1 cellular context compared by ENCODE assay signal in the genomic region with DNA sequence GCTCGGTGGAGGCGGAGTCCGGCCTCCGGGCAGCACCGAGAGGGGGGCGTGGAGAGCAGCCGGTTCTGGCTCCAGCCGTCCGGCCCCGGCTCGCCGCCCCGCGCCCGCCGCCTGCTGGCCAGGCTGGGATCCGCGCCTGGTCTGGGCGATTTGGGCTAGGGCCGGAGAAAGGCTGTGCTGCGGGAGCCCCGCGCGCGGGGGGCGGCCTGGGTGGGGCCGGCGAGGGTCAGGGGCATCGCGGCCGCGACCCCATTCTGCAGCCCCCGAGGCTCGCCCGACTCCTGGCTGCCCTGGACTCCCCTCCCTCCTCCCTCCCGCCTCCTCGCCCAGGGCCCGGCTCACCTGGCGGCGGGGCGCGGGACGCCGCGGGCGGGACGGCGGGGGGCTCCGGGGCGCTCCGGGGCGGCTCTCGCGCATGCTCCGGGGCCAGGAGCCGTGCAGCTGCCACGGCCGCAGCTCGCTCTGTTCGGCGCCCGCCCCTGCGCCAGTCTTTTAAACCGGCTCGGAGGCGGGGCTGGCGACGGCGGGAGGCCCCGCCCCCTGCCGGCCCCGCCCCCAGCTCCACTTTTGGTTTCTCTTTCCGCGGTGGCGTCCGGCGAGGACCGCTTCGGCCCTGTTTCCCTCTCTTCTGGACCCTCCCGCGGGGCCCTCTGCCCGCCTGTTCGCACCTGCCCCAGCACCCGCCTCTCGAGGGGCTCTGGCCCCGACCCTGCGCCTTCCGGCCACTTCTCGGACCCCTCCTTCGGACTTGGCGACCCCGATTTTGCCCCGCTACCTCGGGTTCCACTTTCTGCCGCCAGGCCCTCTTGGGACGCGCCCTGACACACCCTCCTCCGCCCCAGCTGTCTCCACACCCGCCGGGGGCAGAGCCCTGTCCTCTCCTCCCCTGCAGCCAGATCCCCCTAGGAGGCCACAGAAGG.
TF ChIP-seq lines count a peak whose summit lies in the region.

A gene with protein sequence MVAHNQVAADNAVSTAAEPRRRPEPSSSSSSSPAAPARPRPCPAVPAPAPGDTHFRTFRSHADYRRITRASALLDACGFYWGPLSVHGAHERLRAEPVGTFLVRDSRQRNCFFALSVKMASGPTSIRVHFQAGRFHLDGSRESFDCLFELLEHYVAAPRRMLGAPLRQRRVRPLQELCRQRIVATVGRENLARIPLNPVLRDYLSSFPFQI (minus strand): TSS at position 468 of the 920 bp plus-strand sequence. CDS start 726 bp downstream, outside the sequence.

TF ChIP-seq in HepG2, 621 proteins besides CTCF, POLR2A, EP300 and RAD21 (continued from another document and continues in another):
- TF ChIP-seq, protein P1, sequence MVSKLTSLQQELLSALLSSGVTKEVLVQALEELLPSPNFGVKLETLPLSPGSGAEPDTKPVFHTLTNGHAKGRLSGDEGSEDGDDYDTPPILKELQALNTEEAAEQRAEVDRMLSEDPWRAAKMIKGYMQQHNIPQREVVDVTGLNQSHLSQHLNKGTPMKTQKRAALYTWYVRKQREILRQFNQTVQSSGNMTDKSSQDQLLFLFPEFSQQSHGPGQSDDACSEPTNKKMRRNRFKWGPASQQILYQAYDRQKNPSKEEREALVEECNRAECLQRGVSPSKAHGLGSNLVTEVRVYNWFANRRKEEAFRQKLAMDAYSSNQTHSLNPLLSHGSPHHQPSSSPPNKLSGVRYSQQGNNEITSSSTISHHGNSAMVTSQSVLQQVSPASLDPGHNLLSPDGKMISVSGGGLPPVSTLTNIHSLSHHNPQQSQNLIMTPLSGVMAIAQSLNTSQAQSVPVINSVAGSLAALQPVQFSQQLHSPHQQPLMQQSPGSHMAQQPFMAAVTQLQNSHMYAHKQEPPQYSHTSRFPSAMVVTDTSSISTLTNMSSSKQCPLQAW (CRISPR knock-in tag; IDR thresholded peaks at IDR 0.05): peak; percentile 79; the same call in 1 of the 2 replicates
- TF ChIP-seq PITX1 (CRISPR knock-in tag; IDR thresholded peaks at IDR 0.05): peak; percentile 62; the same call in 1 of the 2 replicates
- peak; percentile 9; the same call in 1 of the 2 replicates for TF ChIP-seq ZKSCAN5 (CRISPR knock-in tag; IDR thresholded peaks at IDR 0.05)
- TF ChIP-seq, protein P2, sequence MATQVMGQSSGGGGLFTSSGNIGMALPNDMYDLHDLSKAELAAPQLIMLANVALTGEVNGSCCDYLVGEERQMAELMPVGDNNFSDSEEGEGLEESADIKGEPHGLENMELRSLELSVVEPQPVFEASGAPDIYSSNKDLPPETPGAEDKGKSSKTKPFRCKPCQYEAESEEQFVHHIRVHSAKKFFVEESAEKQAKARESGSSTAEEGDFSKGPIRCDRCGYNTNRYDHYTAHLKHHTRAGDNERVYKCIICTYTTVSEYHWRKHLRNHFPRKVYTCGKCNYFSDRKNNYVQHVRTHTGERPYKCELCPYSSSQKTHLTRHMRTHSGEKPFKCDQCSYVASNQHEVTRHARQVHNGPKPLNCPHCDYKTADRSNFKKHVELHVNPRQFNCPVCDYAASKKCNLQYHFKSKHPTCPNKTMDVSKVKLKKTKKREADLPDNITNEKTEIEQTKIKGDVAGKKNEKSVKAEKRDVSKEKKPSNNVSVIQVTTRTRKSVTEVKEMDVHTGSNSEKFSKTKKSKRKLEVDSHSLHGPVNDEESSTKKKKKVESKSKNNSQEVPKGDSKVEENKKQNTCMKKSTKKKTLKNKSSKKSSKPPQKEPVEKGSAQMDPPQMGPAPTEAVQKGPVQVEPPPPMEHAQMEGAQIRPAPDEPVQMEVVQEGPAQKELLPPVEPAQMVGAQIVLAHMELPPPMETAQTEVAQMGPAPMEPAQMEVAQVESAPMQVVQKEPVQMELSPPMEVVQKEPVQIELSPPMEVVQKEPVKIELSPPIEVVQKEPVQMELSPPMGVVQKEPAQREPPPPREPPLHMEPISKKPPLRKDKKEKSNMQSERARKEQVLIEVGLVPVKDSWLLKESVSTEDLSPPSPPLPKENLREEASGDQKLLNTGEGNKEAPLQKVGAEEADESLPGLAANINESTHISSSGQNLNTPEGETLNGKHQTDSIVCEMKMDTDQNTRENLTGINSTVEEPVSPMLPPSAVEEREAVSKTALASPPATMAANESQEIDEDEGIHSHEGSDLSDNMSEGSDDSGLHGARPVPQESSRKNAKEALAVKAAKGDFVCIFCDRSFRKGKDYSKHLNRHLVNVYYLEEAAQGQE (IDR thresholded peaks at IDR 0.05; ENCODE audit: borderline replicate concordance in 1 of 2, low read depth in 1 of 2, low read length in 2 of 2): peak in 1 of 2 experiments; percentile 71; a peak in 1 of 4 replicates
- TF ChIP-seq, protein P3, sequence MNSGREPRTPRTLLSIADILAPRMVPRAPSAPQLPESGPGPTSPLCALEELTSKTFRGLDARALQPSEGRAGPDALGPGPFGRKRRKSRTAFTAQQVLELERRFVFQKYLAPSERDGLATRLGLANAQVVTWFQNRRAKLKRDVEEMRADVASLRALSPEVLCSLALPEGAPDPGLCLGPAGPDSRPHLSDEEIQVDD (CRISPR knock-in tag; IDR thresholded peaks at IDR 0.05; ENCODE audit: borderline replicate concordance): peak; percentile 45; the same call in 1 of the 2 replicates
- TF ChIP-seq SRF (IDR thresholded peaks at IDR 0.05; ENCODE audit: low read depth, low read length): peak; percentile 85
- TF ChIP-seq NFATC3 (CRISPR knock-in tag; IDR thresholded peaks at IDR 0.05): no peak; the same call in 1 of the 2 replicates
- peak; percentile 67; the same call in 1 of the 2 replicates for TF ChIP-seq ZNF550 (CRISPR knock-in tag; IDR thresholded peaks at IDR 0.05; ENCODE audit: borderline replicate concordance)
- TF ChIP-seq ZC3H13 (CRISPR knock-in tag; IDR thresholded peaks at IDR 0.05): peak; percentile 84
- TF ChIP-seq, protein P4, sequence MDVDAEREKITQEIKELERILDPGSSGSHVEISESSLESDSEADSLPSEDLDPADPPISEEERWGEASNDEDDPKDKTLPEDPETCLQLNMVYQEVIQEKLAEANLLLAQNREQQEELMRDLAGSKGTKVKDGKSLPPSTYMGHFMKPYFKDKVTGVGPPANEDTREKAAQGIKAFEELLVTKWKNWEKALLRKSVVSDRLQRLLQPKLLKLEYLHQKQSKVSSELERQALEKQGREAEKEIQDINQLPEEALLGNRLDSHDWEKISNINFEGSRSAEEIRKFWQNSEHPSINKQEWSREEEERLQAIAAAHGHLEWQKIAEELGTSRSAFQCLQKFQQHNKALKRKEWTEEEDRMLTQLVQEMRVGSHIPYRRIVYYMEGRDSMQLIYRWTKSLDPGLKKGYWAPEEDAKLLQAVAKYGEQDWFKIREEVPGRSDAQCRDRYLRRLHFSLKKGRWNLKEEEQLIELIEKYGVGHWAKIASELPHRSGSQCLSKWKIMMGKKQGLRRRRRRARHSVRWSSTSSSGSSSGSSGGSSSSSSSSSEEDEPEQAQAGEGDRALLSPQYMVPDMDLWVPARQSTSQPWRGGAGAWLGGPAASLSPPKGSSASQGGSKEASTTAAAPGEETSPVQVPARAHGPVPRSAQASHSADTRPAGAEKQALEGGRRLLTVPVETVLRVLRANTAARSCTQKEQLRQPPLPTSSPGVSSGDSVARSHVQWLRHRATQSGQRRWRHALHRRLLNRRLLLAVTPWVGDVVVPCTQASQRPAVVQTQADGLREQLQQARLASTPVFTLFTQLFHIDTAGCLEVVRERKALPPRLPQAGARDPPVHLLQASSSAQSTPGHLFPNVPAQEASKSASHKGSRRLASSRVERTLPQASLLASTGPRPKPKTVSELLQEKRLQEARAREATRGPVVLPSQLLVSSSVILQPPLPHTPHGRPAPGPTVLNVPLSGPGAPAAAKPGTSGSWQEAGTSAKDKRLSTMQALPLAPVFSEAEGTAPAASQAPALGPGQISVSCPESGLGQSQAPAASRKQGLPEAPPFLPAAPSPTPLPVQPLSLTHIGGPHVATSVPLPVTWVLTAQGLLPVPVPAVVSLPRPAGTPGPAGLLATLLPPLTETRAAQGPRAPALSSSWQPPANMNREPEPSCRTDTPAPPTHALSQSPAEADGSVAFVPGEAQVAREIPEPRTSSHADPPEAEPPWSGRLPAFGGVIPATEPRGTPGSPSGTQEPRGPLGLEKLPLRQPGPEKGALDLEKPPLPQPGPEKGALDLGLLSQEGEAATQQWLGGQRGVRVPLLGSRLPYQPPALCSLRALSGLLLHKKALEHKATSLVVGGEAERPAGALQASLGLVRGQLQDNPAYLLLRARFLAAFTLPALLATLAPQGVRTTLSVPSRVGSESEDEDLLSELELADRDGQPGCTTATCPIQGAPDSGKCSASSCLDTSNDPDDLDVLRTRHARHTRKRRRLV (CRISPR knock-in tag; IDR thresholded peaks at IDR 0.05): peak; percentile 54; the same call in 1 of the 2 replicates
- TF ChIP-seq FOXP1 (IDR thresholded peaks at IDR 0.05): no peak
- no peak; the same call in 1 of the 2 replicates for TF ChIP-seq FOXP1 (CRISPR knock-in tag; IDR thresholded peaks at IDR 0.05)
- TF ChIP-seq NR2F1 (CRISPR knock-in tag; IDR thresholded peaks at IDR 0.05): no peak
- TF ChIP-seq ZNF101 (CRISPR knock-in tag; IDR thresholded peaks at IDR 0.05; ENCODE audit: borderline replicate concordance, low read depth): no peak; the same call in 1 of the 2 replicates
- TF ChIP-seq, protein P5, sequence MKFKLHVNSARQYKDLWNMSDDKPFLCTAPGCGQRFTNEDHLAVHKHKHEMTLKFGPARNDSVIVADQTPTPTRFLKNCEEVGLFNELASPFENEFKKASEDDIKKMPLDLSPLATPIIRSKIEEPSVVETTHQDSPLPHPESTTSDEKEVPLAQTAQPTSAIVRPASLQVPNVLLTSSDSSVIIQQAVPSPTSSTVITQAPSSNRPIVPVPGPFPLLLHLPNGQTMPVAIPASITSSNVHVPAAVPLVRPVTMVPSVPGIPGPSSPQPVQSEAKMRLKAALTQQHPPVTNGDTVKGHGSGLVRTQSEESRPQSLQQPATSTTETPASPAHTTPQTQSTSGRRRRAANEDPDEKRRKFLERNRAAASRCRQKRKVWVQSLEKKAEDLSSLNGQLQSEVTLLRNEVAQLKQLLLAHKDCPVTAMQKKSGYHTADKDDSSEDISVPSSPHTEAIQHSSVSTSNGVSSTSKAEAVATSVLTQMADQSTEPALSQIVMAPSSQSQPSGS (CRISPR knock-in tag; IDR thresholded peaks at IDR 0.05): peak; percentile 46; the same call in 1 of the 2 replicates
- no peak; the same call in 1 of the 2 replicates for TF ChIP-seq ZNF12 (CRISPR knock-in tag; IDR thresholded peaks at IDR 0.05)
- TF ChIP-seq NCOA1 (CRISPR knock-in tag; IDR thresholded peaks at IDR 0.05): no peak
- no peak for TF ChIP-seq NFIB (CRISPR knock-in tag; IDR thresholded peaks at IDR 0.05; ENCODE audit: borderline replicate concordance)
- TF ChIP-seq ZNF781 (CRISPR knock-in tag; IDR thresholded peaks at IDR 0.05; ENCODE audit: borderline replicate concordance, not compliant biosample characterization): peak; percentile 68
- TF ChIP-seq, protein P6, sequence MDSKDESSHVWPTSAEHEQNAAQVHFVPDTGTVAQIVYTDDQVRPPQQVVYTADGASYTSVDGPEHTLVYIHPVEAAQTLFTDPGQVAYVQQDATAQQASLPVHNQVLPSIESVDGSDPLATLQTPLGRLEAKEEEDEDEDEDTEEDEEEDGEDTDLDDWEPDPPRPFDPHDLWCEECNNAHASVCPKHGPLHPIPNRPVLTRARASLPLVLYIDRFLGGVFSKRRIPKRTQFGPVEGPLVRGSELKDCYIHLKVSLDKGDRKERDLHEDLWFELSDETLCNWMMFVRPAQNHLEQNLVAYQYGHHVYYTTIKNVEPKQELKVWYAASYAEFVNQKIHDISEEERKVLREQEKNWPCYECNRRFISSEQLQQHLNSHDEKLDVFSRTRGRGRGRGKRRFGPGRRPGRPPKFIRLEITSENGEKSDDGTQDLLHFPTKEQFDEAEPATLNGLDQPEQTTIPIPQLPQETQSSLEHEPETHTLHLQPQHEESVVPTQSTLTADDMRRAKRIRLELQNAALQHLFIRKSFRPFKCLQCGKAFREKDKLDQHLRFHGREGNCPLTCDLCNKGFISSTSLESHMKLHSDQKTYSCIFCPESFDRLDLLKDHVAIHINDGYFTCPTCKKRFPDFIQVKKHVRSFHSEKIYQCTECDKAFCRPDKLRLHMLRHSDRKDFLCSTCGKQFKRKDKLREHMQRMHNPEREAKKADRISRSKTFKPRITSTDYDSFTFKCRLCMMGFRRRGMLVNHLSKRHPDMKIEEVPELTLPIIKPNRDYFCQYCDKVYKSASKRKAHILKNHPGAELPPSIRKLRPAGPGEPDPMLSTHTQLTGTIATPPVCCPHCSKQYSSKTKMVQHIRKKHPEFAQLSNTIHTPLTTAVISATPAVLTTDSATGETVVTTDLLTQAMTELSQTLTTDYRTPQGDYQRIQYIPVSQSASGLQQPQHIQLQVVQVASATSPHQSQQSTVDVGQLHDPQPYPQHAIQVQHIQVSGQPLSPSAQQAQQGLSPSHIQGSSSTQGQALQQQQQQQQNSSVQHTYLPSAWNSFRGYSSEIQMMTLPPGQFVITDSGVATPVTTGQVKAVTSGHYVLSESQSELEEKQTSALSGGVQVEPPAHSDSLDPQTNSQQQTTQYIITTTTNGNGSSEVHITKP (CRISPR knock-in tag; IDR thresholded peaks at IDR 0.05; ENCODE audit: low read depth): peak; percentile 54; the same call in 1 of the 2 replicates
- TF ChIP-seq ZNF644 (CRISPR knock-in tag; IDR thresholded peaks at IDR 0.05; ENCODE audit: low read depth): no peak
- peak; percentile 93 for TF ChIP-seq HOXD1 (CRISPR knock-in tag; IDR thresholded peaks at IDR 0.05)
- 0 out of 2 replicates have a peak, but pooled peaks have one; percentile 22 for TF ChIP-seq TBX3 (IDR thresholded peaks at IDR 0.05; ENCODE audit: borderline replicate concordance)
- no peak for TF ChIP-seq EHMT2 (IDR thresholded peaks at IDR 0.05; ENCODE audit: borderline replicate concordance, low read depth, low read length)
- TF ChIP-seq ZNF382 (CRISPR knock-in tag; IDR thresholded peaks at IDR 0.05; ENCODE audit: borderline replicate concordance): no peak
- TF ChIP-seq, protein P7, sequence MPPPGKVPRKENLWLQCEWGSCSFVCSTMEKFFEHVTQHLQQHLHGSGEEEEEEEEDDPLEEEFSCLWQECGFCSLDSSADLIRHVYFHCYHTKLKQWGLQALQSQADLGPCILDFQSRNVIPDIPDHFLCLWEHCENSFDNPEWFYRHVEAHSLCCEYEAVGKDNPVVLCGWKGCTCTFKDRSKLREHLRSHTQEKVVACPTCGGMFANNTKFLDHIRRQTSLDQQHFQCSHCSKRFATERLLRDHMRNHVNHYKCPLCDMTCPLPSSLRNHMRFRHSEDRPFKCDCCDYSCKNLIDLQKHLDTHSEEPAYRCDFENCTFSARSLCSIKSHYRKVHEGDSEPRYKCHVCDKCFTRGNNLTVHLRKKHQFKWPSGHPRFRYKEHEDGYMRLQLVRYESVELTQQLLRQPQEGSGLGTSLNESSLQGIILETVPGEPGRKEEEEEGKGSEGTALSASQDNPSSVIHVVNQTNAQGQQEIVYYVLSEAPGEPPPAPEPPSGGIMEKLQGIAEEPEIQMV (CRISPR knock-in tag; IDR thresholded peaks at IDR 0.05; ENCODE audit: low read depth): no peak
- peak; percentile 61 for TF ChIP-seq SALL1 (CRISPR knock-in tag; IDR thresholded peaks at IDR 0.05)
- 0 out of 2 replicates have a peak, but pooled peaks have one; percentile 16 for TF ChIP-seq MED1 (CRISPR knock-in tag; IDR thresholded peaks at IDR 0.05)
